In genomic region chr12:53506450-53506785, GRCh38 we compare ENCODE assay signal across 23 cellular contexts. TPM values are rescaled to one million over a fixed set of nuclear protein-coding genes. Genes with fewer than 3 reads are reported as not detected.
"Had no signal": no experiment of that assay in that cellular context is flagged by ENCODE, and none has a peak within 500 bp of the region (broad histone marks: within the 10 kb centered on the region; RNA-seq: fewer than 3 reads in every experiment).

No MANE protein-coding gene starts in this region.

- H3K27ac Mint-ChIP-seq: activated CD8-positive, alpha-beta memory T cell treated with anti-CD3 and anti-CD28 coated beads, Interleukin-2, amount 10 ng/mL, durations not matched to agents 7 days and 5 days; activated naive CD8-positive, alpha-beta T cell; stimulated activated naive CD8-positive, alpha-beta T cell treated with anti-CD3 and anti-CD28 coated beads, Interleukin-15, Interleukin-2, amounts not matched to agents 100 ng/mL and 50 ng/mL, for 24 hours had no signal

- H3K36me3 Mint-ChIP-seq: activated naive CD8-positive, alpha-beta T cell; natural killer cell treated with Interleukin-12 subunit alpha and Interleukin-12 subunit beta and Interleukin-15 and Interleukin-18, amount 100 ng/mL, for 72 hours had no signal

- H3K9me3 Mint-ChIP-seq: activated T-cell treated with anti-CD3 and anti-CD28 coated beads, Interleukin-2, amount 50 U/mL, for 24 hours; natural killer cell treated with Interleukin-12 subunit alpha and Interleukin-12 subunit beta and Interleukin-15 and Interleukin-18, amount 100 ng/mL, for 72 hours; stimulated activated naive CD8-positive, alpha-beta T cell treated with anti-CD3 and anti-CD28 coated beads, Interleukin-15, Interleukin-2, amounts not matched to agents 100 ng/mL and 50 ng/mL, for 24 hours had no signal

- H3K27me3 Mint-ChIP-seq: activated CD8-positive, alpha-beta memory T cell treated with anti-CD3 and anti-CD28 coated beads, Interleukin-2, amount 10 ng/mL, durations not matched to agents 7 days and 5 days; activated naive CD8-positive, alpha-beta T cell; activated T-cell treated with anti-CD3 and anti-CD28 coated beads, Interleukin-2, amount 50 U/mL, for 24 hours; natural killer cell treated with Interleukin-12 subunit alpha and Interleukin-12 subunit beta and Interleukin-15 and Interleukin-18, amount 100 ng/mL, for 72 hours; stimulated activated naive CD8-positive, alpha-beta T cell treated with anti-CD3 and anti-CD28 coated beads, Interleukin-15, Interleukin-2, amounts not matched to agents 100 ng/mL and 50 ng/mL, for 24 hours had no signal

- DNase-seq: activated CD4-positive, alpha-beta T cell treated with anti-CD3 and anti-CD28 coated beads for 1 hour; activated CD4-positive, alpha-beta T cell treated with anti-CD3 and anti-CD28 coated beads, Interleukin-2, amount 50 U/mL, for 48 hours; activated CD8-positive, alpha-beta memory T cell treated with anti-CD3 and anti-CD28 coated beads, Interleukin-2, amount 10 ng/mL, durations not matched to agents 7 days and 5 days; activated gamma-delta T cell; activated T-cell treated with anti-CD3 and anti-CD28 coated beads, Interleukin-2, amount 50 U/mL, for 24 hours; caudate nucleus; cortex of kidney; effector CD8-positive, alpha-beta T cell; left cardiac atrium; stimulated activated CD4-positive, alpha-beta T cell treated with anti-CD3 and anti-CD28 coated beads, Interleukin-12 subunit alpha, Interleukin-12 subunit beta, amount 100 ng/mL, for 4 hours; stimulated activated CD4-positive, alpha-beta T cell treated with anti-CD3 and anti-CD28 coated beads, Interleukin-2, amount 100 ng/mL, for 48 hours; stimulated activated CD8-positive, alpha-beta memory T cell treated with anti-CD3 and anti-CD28 coated beads, Interleukin-4, amount 100 ng/mL, for 48 hours; T-helper 2 cell; testis had no signal

- H3K4me3 Mint-ChIP-seq: activated CD8-positive, alpha-beta memory T cell treated with anti-CD3 and anti-CD28 coated beads, Interleukin-2, amount 10 ng/mL, durations not matched to agents 7 days and 5 days; activated naive CD8-positive, alpha-beta T cell; activated T-cell treated with anti-CD3 and anti-CD28 coated beads, Interleukin-2, amount 50 U/mL, for 24 hours; natural killer cell treated with Interleukin-12 subunit alpha and Interleukin-12 subunit beta and Interleukin-15 and Interleukin-18, amount 100 ng/mL, for 72 hours; stimulated activated naive CD8-positive, alpha-beta T cell treated with anti-CD3 and anti-CD28 coated beads, Interleukin-15, Interleukin-2, amounts not matched to agents 100 ng/mL and 50 ng/mL, for 24 hours had no signal

RNA-seq across cellular contexts. Expression of gene NPFF, which starts 0.9 kb away (rescaled TPM):
- total RNA-seq: activated CD8-positive, alpha-beta memory T cell treated with anti-CD3 and anti-CD28 coated beads, Interleukin-2, amount 10 ng/mL, durations not matched to agents 7 days and 5 days; left cardiac atrium; lung; mononuclear cell; omental fat pad; pulmonary artery endothelial cell; sciatic nerve; urinary bladder had no signal
